13 cellular contexts compared by ENCODE assay signal in genomic region chr19:54495284-54495683, GRCh38. TPM values are rescaled to one million over a fixed set of nuclear protein-coding genes. Genes with fewer than 3 reads are reported as not detected.
"Had no signal": no experiment of that assay in that cellular context is flagged by ENCODE, and none has a peak within 500 bp of the region (broad histone marks: within the 10 kb centered on the region; RNA-seq: fewer than 3 reads in every experiment).

No MANE protein-coding gene starts in this region.

RNA-seq across cellular contexts. Expression of gene LAIR2, which starts 7.3 kb away (rescaled TPM):
- total RNA-seq: ascending aorta, bronchial epithelial cell, cardiac muscle cell, cerebellum, WTC11 had no signal
- polyA plus RNA-seq: adipose tissue, cardiac muscle cell had no signal

RNA-seq across cellular contexts. Expression of gene CDC42EP5, which starts 22.2 kb away (rescaled TPM):
- total RNA-seq: activated CD4-positive, alpha-beta memory T cell treated with anti-CD3 and anti-CD28 coated beads, Interleukin-2, amount 10 ng/mL, durations not matched to agents 7 days and 5 days; activated CD4-positive, alpha-beta T cell treated with anti-CD3 and anti-CD28 coated beads, Interleukin-2, amount 10 ng/mL, durations not matched to agents 7 days and 5 days; activated CD8-positive, alpha-beta T cell treated with anti-CD3 and anti-CD28 coated beads, Interleukin-2, amount 10 ng/mL, durations not matched to agents 7 days and 5 days; activated naive CD8-positive, alpha-beta T cell treated with anti-CD3 and anti-CD28 coated beads, Interleukin-2, amount 10 ng/mL, durations not matched to agents 7 days and 5 days; T-helper 1 cell treated with Interleukin-12 subunit alpha and Interleukin-12 subunit beta and Interleukin-4 antibody, amounts not matched to agents 30 ng/mL and 1 ng/mL, for 36 hours; T-helper 17 cell; T-helper 2 cell treated with Interferon-gamma antibody and Interleukin-4, amounts not matched to agents 100 ng/mL and 5 ng/mL, for 36 hours had no signal

RNA-seq across cellular contexts. Expression of gene LENG9, which starts 31.7 kb away (rescaled TPM):
- polyA plus RNA-seq: cardiac muscle cell had no signal
